Comparison of ENCODE assay signal across 8 cellular contexts in the genomic region with DNA sequence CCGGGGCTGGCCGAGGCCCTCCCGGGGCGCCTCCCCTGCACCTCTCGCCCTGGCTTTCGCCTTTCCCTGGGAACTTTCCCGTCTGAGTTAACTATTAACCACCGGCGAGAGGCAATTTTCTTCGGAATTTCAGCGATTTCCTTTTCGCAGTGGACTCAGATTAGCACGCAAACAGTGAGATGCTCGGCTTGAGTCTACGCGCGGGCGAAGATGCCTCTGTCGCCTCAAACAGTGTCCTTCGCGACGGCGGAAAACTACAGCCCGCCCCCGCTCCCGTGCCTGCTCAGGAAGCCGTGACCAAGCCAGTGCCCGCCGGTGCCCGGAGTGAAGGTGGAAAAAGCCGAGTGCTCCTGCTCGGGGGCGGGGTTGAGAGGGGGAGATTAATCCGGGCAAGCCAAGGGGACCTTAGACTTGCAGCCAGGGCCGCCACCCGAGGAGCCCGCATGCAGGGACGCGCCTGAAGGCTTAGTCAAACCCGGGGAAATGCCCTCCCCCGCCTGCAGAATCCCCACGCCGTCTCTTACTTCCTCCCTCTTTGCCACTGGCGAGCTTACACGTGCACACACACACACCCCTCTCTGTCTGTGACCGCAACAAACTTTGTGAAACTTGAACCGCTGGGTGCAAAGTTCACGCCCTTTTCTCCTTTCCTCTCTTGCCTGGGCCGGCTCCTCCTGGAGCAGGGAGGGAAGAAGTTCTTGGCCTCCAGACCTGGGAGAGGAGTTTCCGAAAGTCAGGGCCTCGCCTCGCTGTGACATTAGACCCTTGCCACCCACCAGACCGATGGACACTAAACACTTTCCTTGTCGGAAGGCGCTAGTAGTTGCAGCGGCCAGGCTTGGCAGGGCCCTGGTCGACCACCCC. TPM values are rescaled to one million over a fixed set of nuclear protein-coding genes. Genes with fewer than 3 reads are reported as not detected.
DNase-seq lines count a peak whose midpoint lies in the region; ATAC-seq and TF ChIP-seq lines count a peak whose summit lies in the region.

No MANE protein-coding gene starts in this region.

- H3K27me3 ChIP-seq in thymus (ENCODE audit: control insufficient read depth, insufficient read depth) (peaks cover 89% of the 10 kb centered on the region), tibial nerve (peaks cover 2 to 99% of the 10 kb centered on the region in 2 donors)

- H3K4me1 ChIP-seq in thymus (ENCODE audit: control insufficient read depth, insufficient read depth, low read length) (no peaks in the 10 kb centered on the region), tibial nerve (peaks cover 0 to 39% (median 22%) of the 10 kb centered on the region in 4 donors)

- H3K27ac ChIP-seq in thymus (ENCODE audit: low read depth), result no peak overlapping the region
- H3K27ac ChIP-seq in tibial nerve, result no peak overlapping the region

- no peak for TF ChIP-seq CTCF in tibial nerve (IDR thresholded peaks at IDR 0.05)

- TF ChIP-seq EP300 in tibial nerve (IDR thresholded peaks at IDR 0.05), result no peak

- H3K36me3 ChIP-seq in thymus (ENCODE audit: control insufficient read depth, insufficient read depth) (no peaks in the 10 kb centered on the region), tibial nerve (no peaks in the 10 kb centered on the region)

- DNase-seq in Right ventricle myocardium superior, result no peak
- DNase-seq in left ventricle myocardium superior, result no peak
- DNase-seq in activated CD4-positive, alpha-beta T cell treated with anti-CD3 and anti-CD28 coated beads, Interleukin-2, amount 50 U/mL, for 48 hours, result peak; percentile 52 to 61
- DNase-seq in kidney glomerular epithelial cell (lab: John Stamatoyannopoulos, UW), result peak; percentile 78
- no peak for DNase-seq in tibial nerve (ENCODE audit: low spot score in 2 of 2)
- DNase-seq in NCI-H226, result no peak

- intact Hi-C loops in Right ventricle myocardium superior (cut with DNase I), result no loop called here
- intact Hi-C loops in left ventricle myocardium superior (cut with micrococcal nuclease), result no loop called here

- WGBS in thymus, result 4% methylated on average over 57 of the region's 57 CpGs
- 2 to 8% methylated on average over 47 to 57 of the region's 57 CpGs for WGBS in tibial nerve, 2 donors

- ATAC-seq in Right ventricle myocardium superior (ENCODE audit: poor library complexity), result peak; percentile 10
- ATAC-seq in left ventricle myocardium superior, result no peak
- ATAC-seq in HG03097 (IDR thresholded peaks at IDR 0.05; ENCODE audit: low FRiP score, unreplicated experiment), result peak; percentile 64

- no peaks in the 10 kb centered on the region for H3K9me3 ChIP-seq in thymus (ENCODE audit: control insufficient read depth)
- H3K9me3 ChIP-seq in tibial nerve, result no peaks in the 10 kb centered on the region

- H3K4me3 ChIP-seq in thymus (ENCODE audit: low read length), result peak overlapping the region; percentile 6
- peak overlapping the region in 2 of 4 donors; percentile 11 to 33 for H3K4me3 ChIP-seq in tibial nerve

- TF ChIP-seq POLR2A in tibial nerve (IDR thresholded peaks at IDR 0.05), result no peak

RNA-seq across cellular contexts. Expression of gene PAX2, which starts 14.4 kb away (rescaled TPM):
- total RNA-seq in Right ventricle myocardium superior, result not detected
- total RNA-seq in left ventricle myocardium superior, result not detected
- 0.43 TPM for polyA plus RNA-seq in thymus
- total RNA-seq in tibial nerve, result not detected

Comparison
In these comparisons a context has a peak if more than half of its experiments do, and no peak if none do; other contexts are left out.
1. DNase-seq: peak in activated CD4-positive, alpha-beta T cell treated with anti-CD3 and anti-CD28 coated beads, Interleukin-2, amount 50 U/mL, for 48 hours (2 of 2) and kidney glomerular epithelial cell (single experiment); none in Right ventricle myocardium superior (single experiment), left ventricle myocardium superior (single experiment), tibial nerve (0 of 2) and NCI-H226 (single experiment).